In genomic region chr1:1032428-1032827, GRCh38 we compare ENCODE assay signal across 8 cellular contexts. TPM values are rescaled to one million over a fixed set of nuclear protein-coding genes. Genes with fewer than 3 reads are reported as not detected.
DNase-seq lines count a peak whose midpoint lies in the region; ATAC-seq and TF ChIP-seq lines count a peak whose summit lies in the region.

No MANE protein-coding gene starts in this region.

- H3K4me1 ChIP-seq in H9 (ENCODE audit: insufficient read depth, low read length) (peaks cover 4% of the 10 kb centered on the region; the same call in 1 of the 2 replicates), iPS-15b (ENCODE audit: control insufficient read depth, insufficient read depth, low read length) (peaks cover 2% of the 10 kb centered on the region), thymus (ENCODE audit: control insufficient read depth, insufficient read depth, low read length) (peaks cover 7% of the 10 kb centered on the region)

- intact Hi-C loops in CD4-positive, alpha-beta T cell (cut with DNase I, micrococcal nuclease): loop anchor here (1.0 to 10.0 kb wide), 4 partner anchors 31 to 410 kb away; partner anchors contain the start of genes ACAP3 (in 1 of the 2) and PUSL1 (in 1 of the 2)

- H2BK5ac ChIP-seq in H9 (ENCODE audit: insufficient read length, low read length): no peak overlapping the region

- DNase-seq in CD4-positive, alpha-beta T cell: no peak
- peak; percentile 70 for DNase-seq in H9
- no peak for DNase-seq in T-cell
- DNase-seq in AG08395 (ENCODE audit: low spot score): no peak
- DNase-seq in stimulated activated CD4-positive, alpha-beta T cell treated with anti-CD3 and anti-CD28 coated beads, Interleukin-1b, Interleukin-23, amount 100 ng/mL, for 48 hours: no peak

- POLR2A ChIA-PET in CD4-positive, alpha-beta T cell (lab: Charles Lee): no interaction called here
- POLR2A ChIA-PET in T-cell (lab: Charles Lee): no interaction called here

- H4K91ac ChIP-seq in H9 (ENCODE audit: insufficient read length, low read depth, low read length): no peak overlapping the region

- H3K36me3 ChIP-seq in iPS-15b (ENCODE audit: control insufficient read depth, insufficient read depth, low read length) (peaks cover 12% of the 10 kb centered on the region), thymus (ENCODE audit: control insufficient read depth, insufficient read depth) (no peaks in the 10 kb centered on the region)

- H3K9me3 ChIP-seq in CD4-positive, alpha-beta T cell (ENCODE audit: control insufficient read depth, low read length): no peaks in the 10 kb centered on the region
- H3K9me3 ChIP-seq in H9 (ENCODE audit: control insufficient read depth, low read depth, low read length) (no peaks in the 10 kb centered on the region), iPS-15b (ENCODE audit: control insufficient read depth, insufficient read depth, low read length) (no peaks in the 10 kb centered on the region), thymus (ENCODE audit: control insufficient read depth) (no peaks in the 10 kb centered on the region)

- no peak overlapping the region for H2BK20ac ChIP-seq in H9 (ENCODE audit: low read depth, low read length, poor library complexity, severe bottlenecking)

- H3K4me2 ChIP-seq in H9 (ENCODE audit: insufficient read depth, insufficient read length, low read length): peak overlapping the region; percentile 11

- H3K9ac ChIP-seq in H9 (ENCODE audit: extremely low read depth, insufficient read length, low read length) (no peak overlapping the region), iPS-15b (ENCODE audit: low read depth, low read length) (no peak overlapping the region)

- H3K27me3 ChIP-seq in CD4-positive, alpha-beta T cell (ENCODE audit: control insufficient read depth, insufficient read depth, low read length): peaks cover 35% of the 10 kb centered on the region
- no peaks in the 10 kb centered on the region; the same call in 1 of the 2 replicates for H3K27me3 ChIP-seq in H9 (ENCODE audit: insufficient read depth, low read length)
- peaks cover 9% of the 10 kb centered on the region for H3K27me3 ChIP-seq in iPS-15b (ENCODE audit: control insufficient read depth, insufficient read depth, low read length)
- H3K27me3 ChIP-seq in thymus (ENCODE audit: control insufficient read depth, insufficient read depth): peaks cover 45% of the 10 kb centered on the region

- H4K5ac ChIP-seq in H9 (ENCODE audit: insufficient read length, low read depth, low read length): no peak overlapping the region

- whole genome bisulfite sequencing in H9 (ENCODE audit: extremely low coverage, insufficient read length, low lambda C conversion rate): no CpG with 5 or more reads among the region's 16 CpGs
- WGBS in thymus: 33% methylated on average over 16 of the region's 16 CpGs

- no peaks in the 10 kb centered on the region for H3K36me3 Mint-ChIP-seq in CD4-positive, alpha-beta T cell (ENCODE audit: low read depth)
- peaks cover 5 to 20% (median 14%) of the 10 kb centered on the region in 3 experiments; a peak in 6 of 7 replicates for H3K36me3 Mint-ChIP-seq in H9 (ENCODE audit: insufficient read depth in 1 of 3, low read depth in 3 of 3)
- no peaks in the 10 kb centered on the region for H3K36me3 Mint-ChIP-seq in T-cell

- H2AK5ac ChIP-seq in H9 (ENCODE audit: insufficient read length, low read length): no peak overlapping the region

- H3K27me3 Mint-ChIP-seq in CD4-positive, alpha-beta T cell: peaks cover 30% of the 10 kb centered on the region
- peaks cover 29% of the 10 kb centered on the region for H3K27me3 Mint-ChIP-seq in H9 (ENCODE audit: low read depth)
- H3K27me3 Mint-ChIP-seq in T-cell: peaks cover 10 to 22% of the 10 kb centered on the region in 2 donors

- no peak for ATAC-seq in CD4-positive, alpha-beta T cell (ENCODE audit: poor library complexity)
- ATAC-seq in T-cell (replicated peaks in 1 of 4) (no peak), HG02610 (IDR thresholded peaks at IDR 0.05; ENCODE audit: unreplicated experiment) (no peak)

- H3K56ac ChIP-seq in H9 (ENCODE audit: insufficient read length, low read depth, low read length): no peak overlapping the region

- no peak overlapping the region for H3K27ac ChIP-seq in CD4-positive, alpha-beta T cell (ENCODE audit: low read depth, low read length)
- no peak overlapping the region for H3K27ac ChIP-seq in H9 (ENCODE audit: insufficient read length, low read depth, low read length)
- no peak overlapping the region for H3K27ac ChIP-seq in thymus (ENCODE audit: low read depth)

- H3K4me3 ChIP-seq in iPS-15b (ENCODE audit: low read depth, low read length) (peak overlapping the region; percentile 35), thymus (ENCODE audit: low read length) (peak overlapping the region; percentile 57)

- no peak overlapping the region for H3K27ac Mint-ChIP-seq in CD4-positive, alpha-beta T cell
- H3K27ac Mint-ChIP-seq in H9 (peak overlapping the region; percentile 18 to 85 (median 62); a peak in 4 of 7 replicates), T-cell (peak overlapping the region in 1 of 2 donors; percentile 19)

- no peak overlapping the region for H3K18ac ChIP-seq in H9 (ENCODE audit: insufficient read length, low read depth, low read length)

- H3T11ph ChIP-seq in H9 (ENCODE audit: low read length): no peak overlapping the region

- H2BK120ac ChIP-seq in H9 (ENCODE audit: low read depth, low read length, poor library complexity, severe bottlenecking): no peak overlapping the region

- peak overlapping the region; percentile 48 for H3K4me3 Mint-ChIP-seq in CD4-positive, alpha-beta T cell
- peak overlapping the region; percentile 52 to 70 for H3K4me3 Mint-ChIP-seq in H9
- peak overlapping the region; percentile 25 to 73 (median 39) for H3K4me3 Mint-ChIP-seq in T-cell

- H3K4ac ChIP-seq in H9 (ENCODE audit: low read depth, low read length): no peak overlapping the region

- H2BK15ac ChIP-seq in H9 (ENCODE audit: low read depth, low read length): no peak overlapping the region

- no peaks in the 10 kb centered on the region for H3K79me2 ChIP-seq in H9 (ENCODE audit: insufficient read depth, low read length)

- no peaks in the 10 kb centered on the region for H4K20me1 ChIP-seq in H9 (ENCODE audit: control insufficient read depth, insufficient read depth, insufficient read length)

- H3K23me2 ChIP-seq in H9 (ENCODE audit: insufficient read length, low read depth, low read length, poor library complexity, severe bottlenecking): peaks cover 10% of the 10 kb centered on the region

- TF ChIP-seq CTCF in CD4-positive, alpha-beta T cell (IDR thresholded peaks at IDR 0.05): no peak
- TF ChIP-seq CTCF in H9 (conservative IDR thresholded peaks at IDR 0.05): no peak

- H2AFZ ChIP-seq in H9 (ENCODE audit: low read length): no peak overlapping the region

- no peaks in the 10 kb centered on the region for H3K9me3 Mint-ChIP-seq in CD4-positive, alpha-beta T cell
- no peaks in the 10 kb centered on the region for H3K9me3 Mint-ChIP-seq in H9
- H3K9me3 Mint-ChIP-seq in T-cell: no peaks in the 10 kb centered on the region

- H3K23ac ChIP-seq in H9 (ENCODE audit: insufficient read length, low read depth, low read length): no peak overlapping the region

- peaks cover 4% of the 10 kb centered on the region for H3K4me1 Mint-ChIP-seq in CD4-positive, alpha-beta T cell (ENCODE audit: low read depth)
- H3K4me1 Mint-ChIP-seq in H9 (peaks cover 7 to 15% of the 10 kb centered on the region in 2 experiments), T-cell (peaks cover 3 to 9% (median 7%) of the 10 kb centered on the region in 3 donors)

- no peaks in the 10 kb centered on the region for H3K79me1 ChIP-seq in H9 (ENCODE audit: insufficient read depth, low read depth, low read length, poor library complexity, severe bottlenecking)

- CTCF ChIA-PET in CD4-positive, alpha-beta T cell (lab: Charles Lee): interaction anchor here (1.4 to 1.6 kb wide), 2 partner anchors 27 to 259 kb away, joined by 4 read pairs; no protein-coding TSS in a partner anchor
- CTCF ChIA-PET in T-cell (lab: Charles Lee): no interaction called here

- no peak overlapping the region; the same call in 1 of the 2 replicates for H3K14ac ChIP-seq in H9 (ENCODE audit: insufficient read depth, low read length)

- H2BK12ac ChIP-seq in H9 (ENCODE audit: insufficient read length, low read depth, low read length): no peak overlapping the region

- no peak overlapping the region for H4K8ac ChIP-seq in H9 (replicated peaks; ENCODE audit: insufficient read length, low read depth, low read length)

RNA-seq across cellular contexts. Expression of gene AGRN, which starts 12.5 kb away (rescaled TPM):
- total RNA-seq in CD4-positive, alpha-beta T cell: 1 to 10 TPM; 1.5 to 2.0 TPM
- total RNA-seq in H9 (2021) (173 and 175 TPM in 2 replicates), T-cell (10 to 100 TPM in 2 of 5 donors, 1 to 10 TPM in 3; 6.0 to 16.3 (median 9.9) TPM)
- polyA plus RNA-seq in thymus: 19.2 TPM

RNA-seq across cellular contexts. Expression of gene ISG15, which starts 19.1 kb away (rescaled TPM):
- total RNA-seq in CD4-positive, alpha-beta T cell: 10 to 100 TPM; 38.0 to 38.9 TPM
- total RNA-seq in H9 (2021) (39.7 and 40.8 TPM in 2 replicates), T-cell (10 to 100 TPM; 29.1 to 69.8 (median 48.5) TPM)
- polyA plus RNA-seq in thymus: 285 TPM

RNA-seq across cellular contexts. Expression of gene HES4, which starts 32.5 kb away (rescaled TPM):
- total RNA-seq in CD4-positive, alpha-beta T cell: 10 to 100 TPM; 29.0 to 30.9 TPM
- total RNA-seq in H9 (2021) (3.7 and 4.0 TPM in 2 replicates), T-cell (10 to 100 TPM in 1 of 5 donors, 1 to 10 TPM in 4; 1.5 to 11.9 (median 2.6) TPM)
- 15.5 TPM for polyA plus RNA-seq in thymus

RNA-seq across cellular contexts. Expression of gene RNF223, which starts 41.7 kb away (rescaled TPM):
- total RNA-seq in CD4-positive, alpha-beta T cell: not detected
- total RNA-seq in H9 (2021) (not detected in 2 replicates), T-cell (not detected)
- polyA plus RNA-seq in thymus: 0.37 TPM

RNA-seq across cellular contexts. Expression of gene PERM1, which starts 50.5 kb away (rescaled TPM):
- not detected for total RNA-seq in CD4-positive, alpha-beta T cell
- total RNA-seq in H9 (2021): not detected in 2 replicates
- not detected for total RNA-seq in T-cell
- polyA plus RNA-seq in thymus: 0.59 TPM

Comparison
In these comparisons a context has a peak if more than half of its experiments do, and no peak if none do; other contexts are left out.
1. RNA of gene AGRN, which starts 12.5 kb away (total RNA-seq): 173 to 175 TPM in H9; 6.0 to 16.3 TPM in T-cell and 1.5 to 2.0 TPM in CD4-positive, alpha-beta T cell; every median in the first group is over 10 times any median in the second.
2. Peak in every context shown above with its lines, with median percentiles within 50 percentile points of each other: H3K4me3 Mint-ChIP-seq.